In genomic region chr9:16485155-16485554, GRCh38 we compare ENCODE assay signal across 18 cellular contexts.
A peak's percentile ranks its signal among the peaks of the same experiment; 100 is the strongest.
DNase-seq lines count a peak whose midpoint lies in the region; ATAC-seq and TF ChIP-seq lines count a peak whose summit lies in the region.
"Had no signal": no experiment of that assay in that cellular context is flagged by ENCODE, and none has a peak within 500 bp of the region (broad histone marks: within the 10 kb centered on the region; RNA-seq: fewer than 3 reads in every experiment).

No MANE protein-coding gene starts in this region.

- H3K4me3 ChIP-seq in IMR-90 (ENCODE audit: insufficient read depth, low read depth, low read length) = no peak overlapping the region
- H3K4me3 ChIP-seq: BLaER1, SK-N-MC had no signal

- no peak overlapping the region for H3K18ac ChIP-seq in IMR-90 (ENCODE audit: low read depth, low read length)

- no peak overlapping the region for H3K56ac ChIP-seq in IMR-90 (ENCODE audit: extremely low read depth, insufficient read depth, low read length)

- CTCF ChIA-PET in IMR-90 (lab: Yijun Ruan, JAX) (no interaction called here), GM10248 (lab: Yijun Ruan, JAX) (no interaction called here)

- no peak overlapping the region; the same call in 1 of the 2 replicates for H3K14ac ChIP-seq in IMR-90 (replicated peaks; ENCODE audit: low read depth, low read length)

- H3K4me2 ChIP-seq in IMR-90 (ENCODE audit: low read depth, low read length) = no peak overlapping the region
- H3K4me2 ChIP-seq: BLaER1, KMS-11 had no signal

- no peak overlapping the region for H2BK5ac ChIP-seq in IMR-90 (ENCODE audit: low read depth, low read length, poor library complexity, severe bottlenecking)

- WGBS in IMR-90 (ENCODE audit: extremely low coverage in 2 of 2, insufficient read length in 1 of 2), 2 experiments = 29% methylated on average over 1 of the region's 3 CpGs; no CpG with 5 or more reads in 1 of the 2 experiments

- H4K20me1 ChIP-seq in IMR-90 (ENCODE audit: insufficient read depth, low read length) = no peaks in the 10 kb centered on the region
- H4K20me1 ChIP-seq: BLaER1 had no signal

- no peaks in the 10 kb centered on the region for H3K9me3 ChIP-seq in IMR-90 (ENCODE audit: control insufficient read depth, insufficient read depth, low read length)

- in situ Hi-C loops in IMR-90 (cut with MboI; ENCODE audit: low sequenced_read_pairs) = loop anchor here (25.0 kb wide), 1 partner anchor 977 kb away; no protein-coding TSS in a partner anchor
- in situ Hi-C loops in GM13976 (cut with MboI; ENCODE audit: low sequenced_read_pairs, unreplicated experiment) = no loop called here

- H3K27me3 Mint-ChIP-seq in chondrocyte (ENCODE audit: low read depth) (no peaks in the 10 kb centered on the region), nephron (ENCODE audit: low read depth) (peaks cover 4% of the 10 kb centered on the region)

- no peaks in the 10 kb centered on the region for H3K27me3 ChIP-seq in IMR-90 (ENCODE audit: control insufficient read depth, insufficient read depth, low read length)
- H3K27me3 ChIP-seq: BLaER1 had no signal

- BruUV-seq in IMR-90 (replicated peaks; lab: Mats Ljungman, UMichigan) = no TSS peak

- TF ChIP-seq POLR2A in IMR-90 (IDR thresholded peaks at IDR 0.05; ENCODE audit: low read depth, low read length) = no peak

- no peak overlapping the region for H4K91ac ChIP-seq in IMR-90 (ENCODE audit: insufficient read depth, low read depth, low read length)

- dilution Hi-C loops in IMR-90 (cut with HindIII; ENCODE audit: low sequenced_read_pairs, unreplicated experiment) = no loop called here

- TF ChIP-seq CTCF in IMR-90 (conservative IDR thresholded peaks at IDR 0.05; ENCODE audit: low read depth, low read length) (no peak), chondrocyte (IDR thresholded peaks at IDR 0.05) (no peak), nephron (IDR thresholded peaks at IDR 0.05; ENCODE audit: unreplicated experiment in 3 of 3) (no peak), GM13976 (IDR thresholded peaks at IDR 0.05; ENCODE audit: borderline replicate concordance, control extremely low read depth, extremely low read depth, insufficient read depth, missing control alignments) (no peak), GM10248 (IDR thresholded peaks at IDR 0.05; ENCODE audit: control extremely low read depth, extremely low read depth, low read depth, missing control alignments) (no peak)

- intact Hi-C loops in IMR-90 (cut with micrococcal nuclease) = no loop called here

- peaks cover 8% of the 10 kb centered on the region for H3K4me1 ChIP-seq in IMR-90 (ENCODE audit: control insufficient read depth, insufficient read depth, low read length)
- H3K4me1 ChIP-seq: BLaER1 had no signal

- no peak overlapping the region for H3K27ac ChIP-seq in IMR-90 (ENCODE audit: insufficient read depth, low read length)
- H3K27ac ChIP-seq: BLaER1, HL-60, KMS-11, SK-N-MC had no signal

- peak overlapping the region; percentile 46; the same call in 1 of the 2 replicates for H3K23ac ChIP-seq in IMR-90 (ENCODE audit: low read depth, low read length)

- H3K4ac ChIP-seq in IMR-90 (ENCODE audit: low read depth, low read length) = no peak overlapping the region

- no peak overlapping the region for H3K9ac ChIP-seq in IMR-90 (ENCODE audit: low read depth, low read length)
- H3K9ac ChIP-seq: BLaER1, KMS-11 had no signal

- no peak for TF ChIP-seq RAD21 in IMR-90 (IDR thresholded peaks at IDR 0.05; ENCODE audit: low read length)

- H2AFZ ChIP-seq in IMR-90 (replicated peaks; ENCODE audit: low read length, poor library complexity) = no peak overlapping the region

- H3K9me1 ChIP-seq in IMR-90 (ENCODE audit: insufficient read depth, low read length) = no peaks in the 10 kb centered on the region; the same call in 1 of the 2 replicates

- no peaks in the 10 kb centered on the region for H3K36me3 ChIP-seq in IMR-90 (ENCODE audit: control insufficient read depth, insufficient read depth, low read length)

- no peaks in the 10 kb centered on the region for H3K9me3 Mint-ChIP-seq in chondrocyte (ENCODE audit: low read depth)
- H3K9me3 Mint-ChIP-seq in nephron = no peaks in the 10 kb centered on the region

- H2BK15ac ChIP-seq in IMR-90 (ENCODE audit: low read depth, low read length) = no peak overlapping the region

- POLR2A ChIA-PET in IMR-90 (lab: Charles Lee; ENCODE audit: unreplicated experiment) = no interaction called here
- POLR2A ChIA-PET in GM10248 (lab: Yijun Ruan, JAX) = no interaction called here

- H2AK9ac ChIP-seq in IMR-90 (replicated peaks; ENCODE audit: low read depth, low read length, poor library complexity) = no peak overlapping the region

- peaks cover 17 to 25% of the 10 kb centered on the region in 2 experiments; a peak in 3 of 4 replicates for H3K79me1 ChIP-seq in IMR-90 (ENCODE audit: low read depth in 1 of 2, low read length in 2 of 2)

- H4K8ac ChIP-seq in IMR-90 (ENCODE audit: low read depth in 2 of 2, low read length in 2 of 2) = no peak overlapping the region

- H3K27ac Mint-ChIP-seq in chondrocyte (ENCODE audit: unreplicated experiment) (peak overlapping the region; percentile 42), nephron (peak overlapping the region; percentile 17 to 70 (median 64))

- no peak for ATAC-seq in IMR-90 (ENCODE audit: low read depth)
- ATAC-seq: Panc1, Right ventricle myocardium inferior had no signal

- DNase-seq in IMR-90 (peak; percentile 26), chondrocyte (ENCODE audit: low spot score) (no peak), GM13976 (ENCODE audit: low spot score) (no peak), A172 (ENCODE audit: low spot score) (no peak), GM10248 (ENCODE audit: extremely low spot score) (no peak), activated T-cell treated with anti-CD3 and anti-CD28 coated beads for 4 hours (no peak)
- DNase-seq: EL, NCI-H1417 treated with DMSO at 0.1 percent for 48 hours, NCI-H2029, NCI-H510A, NCI-H82 had no signal

- H2BK120ac ChIP-seq in IMR-90 (ENCODE audit: low read depth, low read length) = no peak overlapping the region

- H3K4me3 Mint-ChIP-seq in chondrocyte (ENCODE audit: unreplicated experiment) (no peak overlapping the region), nephron (no peak overlapping the region)

- H2BK20ac ChIP-seq in IMR-90 (ENCODE audit: low read depth, low read length) = no peak overlapping the region

- no peak overlapping the region for H2AK5ac ChIP-seq in IMR-90 (ENCODE audit: low read depth, low read length)

- H3K4me1 Mint-ChIP-seq in chondrocyte (ENCODE audit: low read depth) = peaks cover 12% of the 10 kb centered on the region
- peaks cover 35% of the 10 kb centered on the region for H3K4me1 Mint-ChIP-seq in nephron

- H4K5ac ChIP-seq in IMR-90 (ENCODE audit: low read depth, low read length) = no peak overlapping the region; the same call in 1 of the 2 replicates

- no peaks in the 10 kb centered on the region for H3K36me3 Mint-ChIP-seq in chondrocyte (ENCODE audit: low read depth)
- H3K36me3 Mint-ChIP-seq in nephron (ENCODE audit: low read depth) = peaks cover 3% of the 10 kb centered on the region

TF ChIP-seq in IMR-90, 13 proteins besides CTCF, POLR2A, EP300 and RAD21:
- TF ChIP-seq RFX5 (IDR thresholded peaks at IDR 0.05; ENCODE audit: low read depth, low read length) = no peak
